Comparison of ENCODE assay signal across 15 cellular contexts in the genomic region with DNA sequence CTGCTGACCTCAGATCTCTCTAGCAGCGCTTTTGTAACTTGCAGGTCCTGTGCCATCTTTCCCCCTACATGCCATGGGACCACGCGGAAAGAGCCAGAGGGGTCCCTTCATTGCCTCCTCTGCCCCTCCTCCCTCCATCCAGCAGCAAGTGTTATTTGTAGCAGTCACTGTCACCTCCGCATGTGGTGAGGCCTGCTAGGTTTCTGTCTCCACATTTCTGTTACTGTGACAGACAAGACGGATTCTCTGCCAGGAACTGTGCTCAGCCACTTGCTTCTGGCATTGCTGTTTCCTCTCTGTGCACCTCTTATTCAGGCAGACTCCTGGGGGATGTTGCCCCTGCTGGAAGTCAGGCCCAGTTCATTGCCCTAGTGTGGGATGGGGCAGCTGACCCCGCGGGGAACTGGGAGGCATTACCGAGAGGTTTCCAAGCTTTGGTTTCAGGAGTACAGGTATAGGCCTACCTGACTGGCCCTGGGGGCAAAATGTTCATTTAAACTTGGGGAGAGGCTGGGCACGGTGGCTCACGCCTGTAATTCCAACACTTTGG.
"Had no signal": no experiment of that assay in that cellular context is flagged by ENCODE, and none has a peak within 500 bp of the region (broad histone marks: within the 10 kb centered on the region; RNA-seq: fewer than 3 reads in every experiment).

No MANE protein-coding gene starts in this region.

- ATAC-seq: activated CD4-positive, alpha-beta T cell treated with anti-CD3 and anti-CD28 coated beads for 36 hours; activated CD8-positive, alpha-beta T cell treated with anti-CD3 and anti-CD28 coated beads for 36 hours; natural killer cell; stimulated activated naive CD8-positive, alpha-beta T cell treated with anti-CD3 and anti-CD28 coated beads, Interleukin-15, amount 100 ng/mL, for 72 hours had no signal

- H3K4me1 ChIP-seq: vagina had no signal

- H3K27me3 ChIP-seq: vagina had no signal

- H3K27ac ChIP-seq: coronary artery, skin epidermis, vagina had no signal

- H3K36me3 ChIP-seq: vagina had no signal

- DNase-seq: activated CD4-positive, alpha-beta T cell treated with anti-CD3 and anti-CD28 coated beads for 36 hours; activated CD8-positive, alpha-beta memory T cell treated with anti-CD3 and anti-CD28 coated beads, Interleukin-2, amount 50 U/mL, for 4 hours; activated CD8-positive, alpha-beta T cell treated with anti-CD3 and anti-CD28 coated beads for 36 hours; activated naive CD4-positive, alpha-beta T cell treated with anti-CD3 and anti-CD28 coated beads for 36 hours; central memory CD4-positive, alpha-beta T cell; effector CD4-positive, alpha-beta T cell; immature natural killer cell; mucosa of descending colon; natural killer cell; stimulated activated CD4-positive, alpha-beta T cell treated with anti-CD3 and anti-CD28 coated beads, Interleukin-4, amount 100 ng/mL, for 4 hours; stimulated activated naive CD8-positive, alpha-beta T cell treated with anti-CD3 and anti-CD28 coated beads, Interleukin-15, amount 100 ng/mL, for 72 hours; T-helper 9 cell had no signal

- H3K4me3 ChIP-seq: coronary artery, mucosa of descending colon, skin epidermis, vagina had no signal

- H3K9me3 ChIP-seq: mucosa of descending colon, vagina had no signal
